19 cellular contexts compared by ENCODE assay signal in genomic region chr1:85333186-85333585, GRCh38.
"Had no signal": no experiment of that assay in that cellular context is flagged by ENCODE, and none has a peak within 500 bp of the region (broad histone marks: within the 10 kb centered on the region; RNA-seq: fewer than 3 reads in every experiment).

No MANE protein-coding gene starts in this region.

- H3K4me3 ChIP-seq: colonic mucosa, esophagus muscularis mucosa, gastroesophageal sphincter, mucosa of descending colon, pancreas, tibial nerve had no signal

- H3K4me1 ChIP-seq: colonic mucosa had no signal

- DNase-seq: cerebellar nuclear complex; colonic mucosa; effector CD4-positive, alpha-beta T cell; foreskin fibroblast; glutamatergic neuron; islet precursor cell; mammary epithelial cell; mucosa of descending colon; naive thymus-derived CD8-positive, alpha-beta T cell; right cardiac atrium; small intestine; stimulated activated CD4-positive, alpha-beta T cell treated with anti-CD3 and anti-CD28 coated beads, Interleukin-12 subunit alpha, Interleukin-12 subunit beta, amount 100 ng/mL, for 4 hours; stimulated activated naive CD8-positive, alpha-beta T cell treated with anti-CD3 and anti-CD28 coated beads, Interleukin-15, Interleukin-2, amounts not matched to agents 100 U/mL and 50 U/mL, for 24 hours had no signal

- ATAC-seq: gastroesophageal sphincter; mucosa of descending colon; naive thymus-derived CD8-positive, alpha-beta T cell; pancreas; right cardiac atrium; stimulated activated naive CD8-positive, alpha-beta T cell treated with anti-CD3 and anti-CD28 coated beads, Interleukin-15, Interleukin-2, amounts not matched to agents 100 U/mL and 50 U/mL, for 24 hours had no signal

- H3K27me3 Mint-ChIP-seq: progenitor cell of endocrine pancreas had no signal

- H3K27me3 ChIP-seq: colonic mucosa, esophagus muscularis mucosa, gastroesophageal sphincter, pancreas, tibial nerve had no signal

- H3K27ac Mint-ChIP-seq: naive thymus-derived CD8-positive, alpha-beta T cell; progenitor cell of endocrine pancreas had no signal

- H3K36me3 ChIP-seq: colonic mucosa, esophagus muscularis mucosa, gastroesophageal sphincter, pancreas, tibial nerve had no signal

- H3K27ac ChIP-seq: colonic mucosa, epithelial cell of prostate, esophagus muscularis mucosa, gastroesophageal sphincter, pancreas, tibial nerve had no signal

- H3K9me3 ChIP-seq: colonic mucosa, mucosa of descending colon, pancreas had no signal
